26 cellular contexts compared by ENCODE assay signal in the genomic region with DNA sequence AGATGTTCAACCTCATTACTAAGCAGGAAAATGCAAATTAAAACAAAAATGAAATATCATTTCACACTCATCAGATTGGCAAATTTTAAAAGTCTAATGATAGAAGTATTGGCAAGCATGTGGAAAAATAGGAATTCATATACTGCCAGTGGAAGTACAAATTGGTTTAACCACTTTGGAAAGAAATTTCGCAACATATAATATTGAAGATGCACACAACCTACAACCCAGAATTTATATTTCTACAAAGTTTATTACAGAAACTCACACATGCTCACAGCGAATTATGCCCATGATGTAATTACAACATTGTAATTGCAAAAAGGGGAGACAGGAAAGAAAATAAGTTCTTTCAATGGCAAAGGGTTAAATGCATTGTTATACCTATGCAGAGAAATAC.
"Had no signal": no experiment of that assay in that cellular context is flagged by ENCODE, and none has a peak within 500 bp of the region (broad histone marks: within the 10 kb centered on the region; RNA-seq: fewer than 3 reads in every experiment).

No MANE protein-coding gene starts in this region.

- H3K4me1 ChIP-seq: colonic mucosa, esophagus muscularis mucosa, esophagus squamous epithelium, foreskin keratinocyte, gastrocnemius medialis, gastroesophageal sphincter, heart left ventricle, heart right ventricle had no signal

- H3K27ac ChIP-seq: colonic mucosa, coronary artery, dorsolateral prefrontal cortex, epithelial cell of prostate, esophagus muscularis mucosa, esophagus squamous epithelium, foreskin keratinocyte, gastrocnemius medialis, gastroesophageal sphincter, heart left ventricle, heart right ventricle had no signal

- H3K4me3 ChIP-seq: colonic mucosa, coronary artery, dorsolateral prefrontal cortex, esophagus muscularis mucosa, esophagus squamous epithelium, gastrocnemius medialis, gastroesophageal sphincter, heart left ventricle, heart right ventricle had no signal

- DNase-seq: colonic mucosa; cortex of kidney; dermis blood vessel endothelial cell; dorsolateral prefrontal cortex; effector CD4-positive, alpha-beta T cell; effector CD8-positive, alpha-beta T cell; effector memory CD4-positive, alpha-beta T cell; effector memory CD8-positive, alpha-beta T cell; endodermal cell; erythroblast; esophagus squamous epithelium; foreskin fibroblast; foreskin keratinocyte; foreskin melanocyte; gastrocnemius medialis; glutamatergic neuron; head of caudate nucleus; heart left ventricle; heart right ventricle had no signal

- H3K36me3 ChIP-seq: colonic mucosa, esophagus muscularis mucosa, esophagus squamous epithelium, gastrocnemius medialis, gastroesophageal sphincter, heart left ventricle, heart right ventricle had no signal

- ATAC-seq: effector memory CD8-positive, alpha-beta T cell; esophagus mucosa; foreskin keratinocyte; gastrocnemius medialis; gastroesophageal sphincter; heart left ventricle; heart right ventricle had no signal

- H3K27me3 ChIP-seq: colonic mucosa, esophagus muscularis mucosa, esophagus squamous epithelium, foreskin keratinocyte, gastrocnemius medialis, gastroesophageal sphincter, heart left ventricle had no signal

- FAIRE-seq: colon, endothelial cell of umbilical vein had no signal

- H3K9me3 ChIP-seq: colonic mucosa, esophagus muscularis mucosa, esophagus squamous epithelium, gastrocnemius medialis, gastroesophageal sphincter, heart left ventricle, heart right ventricle had no signal
